In the genomic region with DNA sequence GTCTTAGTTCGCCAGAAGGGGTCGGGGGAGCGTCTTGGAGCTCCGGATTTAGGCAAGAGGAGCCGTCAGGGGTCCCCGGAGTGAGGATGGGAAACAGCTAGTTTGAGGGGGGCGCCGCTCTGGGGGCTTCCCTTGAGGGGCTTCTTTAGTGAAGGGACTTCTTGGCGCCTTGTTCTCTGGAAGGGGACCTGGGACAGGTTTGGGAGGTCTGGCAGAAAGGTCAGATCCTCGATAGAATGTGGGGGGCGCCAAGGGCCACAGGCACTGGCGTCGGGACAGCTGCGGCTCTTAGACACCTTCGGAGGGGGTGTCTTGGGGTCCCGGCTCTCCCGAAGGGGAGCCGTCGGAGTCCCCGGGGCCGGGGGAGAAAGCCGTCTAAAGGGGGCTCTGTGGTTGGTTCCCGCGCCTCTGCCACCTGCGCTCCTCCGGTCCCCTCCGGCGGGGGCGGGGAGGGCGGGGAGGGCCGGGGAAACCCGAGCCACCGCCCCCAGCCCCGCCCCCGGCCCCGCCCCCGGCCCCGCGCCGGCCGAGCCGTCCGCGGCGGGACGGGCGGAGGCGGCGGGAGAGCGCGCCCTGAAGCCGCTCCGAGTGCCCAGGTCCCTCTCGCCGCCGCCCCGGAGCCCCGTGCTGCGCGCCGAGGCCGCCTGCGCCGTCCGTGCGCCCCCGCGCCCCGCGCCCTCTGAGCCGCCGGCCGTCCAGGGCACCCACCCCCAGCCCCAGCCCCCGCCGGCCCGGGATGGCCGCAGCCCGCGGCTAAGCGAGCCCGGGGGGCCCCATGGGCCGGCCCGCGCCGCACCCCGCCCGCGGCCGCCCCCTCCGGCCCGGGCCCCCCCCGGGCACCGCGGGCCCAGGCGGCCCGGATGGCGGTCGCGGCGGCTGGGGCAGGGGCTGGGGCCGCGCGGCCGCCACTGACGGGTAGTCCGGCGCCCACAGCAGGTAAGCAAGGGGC, we compare ENCODE assay signal across 8 cellular contexts. TPM values are rescaled to one million over a fixed set of nuclear protein-coding genes. Genes with fewer than 3 reads are reported as not detected.
DNase-seq lines count a peak whose midpoint lies in the region; ATAC-seq and TF ChIP-seq lines count a peak whose summit lies in the region.

A gene with protein sequence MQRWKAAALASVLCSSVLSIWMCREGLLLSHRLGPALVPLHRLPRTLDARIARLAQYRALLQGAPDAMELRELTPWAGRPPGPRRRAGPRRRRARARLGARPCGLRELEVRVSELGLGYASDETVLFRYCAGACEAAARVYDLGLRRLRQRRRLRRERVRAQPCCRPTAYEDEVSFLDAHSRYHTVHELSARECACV (plus strand): TSS at position 552 of the 949 bp plus-strand sequence. CDS start 19,099 bp downstream, outside the sequence.

- DNase-seq in CD4-positive, alpha-beta T cell, result peak in 7 of 10 experiments; percentile 30 to 59 (median 47)
- DNase-seq in LoVo (ENCODE audit: low spot score), result peak; percentile 43
- peak; percentile 58 for DNase-seq in activated CD8-positive, alpha-beta memory T cell treated with anti-CD3 and anti-CD28 coated beads, Interleukin-2, amount 50 U/mL, for 4 hours
- no peak for DNase-seq in fibroblast of pulmonary artery (ENCODE audit: low read depth)
- DNase-seq in progenitor cell of endocrine pancreas (ENCODE audit: low spot score, unreplicated experiment), result no peak
- no peak for DNase-seq in caudate nucleus (lab: John Stamatoyannopoulos, UW)
- DNase-seq in A172 (ENCODE audit: low spot score), result no peak

- peak within 1 kb of the TSS; percentile 82 for H3K4me3 Mint-ChIP-seq in CD4-positive, alpha-beta T cell
- H3K4me3 Mint-ChIP-seq in progenitor cell of endocrine pancreas (ENCODE audit: low read depth), result peak within 1 kb of the TSS; percentile 63

- H3K36me3 Mint-ChIP-seq in CD4-positive, alpha-beta T cell (ENCODE audit: low read depth), result no peaks in the 10 kb centered on the region
- H3K36me3 Mint-ChIP-seq in progenitor cell of endocrine pancreas (ENCODE audit: insufficient read depth), result no peaks in the 10 kb centered on the region

- H3K27ac ChIP-seq in CD4-positive, alpha-beta T cell (ENCODE audit: low read depth, low read length), result no peak within 1 kb of the TSS
- H3K27ac ChIP-seq in caudate nucleus (ENCODE audit: low read depth, low read length), result no peak within 1 kb of the TSS

- peaks cover 17% of the 10 kb centered on the region for H3K27me3 Mint-ChIP-seq in CD4-positive, alpha-beta T cell
- H3K27me3 Mint-ChIP-seq in progenitor cell of endocrine pancreas, result peaks cover 36% of the 10 kb centered on the region

- peak within 1 kb of the TSS; percentile 36 for H3K4me3 ChIP-seq in fibroblast of pulmonary artery (replicated peaks; ENCODE audit: low read depth, low read length)

- ATAC-seq in CD4-positive, alpha-beta T cell (ENCODE audit: poor library complexity), result peak; percentile 18
- no peak for ATAC-seq in HG02763 (IDR thresholded peaks at IDR 0.05; ENCODE audit: unreplicated experiment)

- intact Hi-C loops in CD4-positive, alpha-beta T cell (cut with DNase I, micrococcal nuclease), result loop anchor here (1.0 to 5.0 kb wide), 5 partner anchors 13 to 558 kb away; a partner anchor contains a TSS

- CTCF ChIA-PET in CD4-positive, alpha-beta T cell (lab: Charles Lee), result interaction anchor here (0.6 to 1.9 kb wide), 34 partner anchors 7 to 1817 kb away, joined by 3 to 63 read pairs (median 5); a partner anchor contains a TSS

- peak within 1 kb of the TSS; percentile 68 for H3K27ac Mint-ChIP-seq in CD4-positive, alpha-beta T cell
- peak within 1 kb of the TSS; percentile 71 for H3K27ac Mint-ChIP-seq in progenitor cell of endocrine pancreas

- no peaks in the 10 kb centered on the region for H3K9me3 Mint-ChIP-seq in CD4-positive, alpha-beta T cell
- no peaks in the 10 kb centered on the region for H3K9me3 Mint-ChIP-seq in progenitor cell of endocrine pancreas (ENCODE audit: low read depth)

- no peak for TF ChIP-seq CTCF in CD4-positive, alpha-beta T cell (IDR thresholded peaks at IDR 0.05)
- TF ChIP-seq CTCF in fibroblast of pulmonary artery (IDR thresholded peaks at IDR 0.05; ENCODE audit: low read length, missing control alignments) (no peak), progenitor cell of endocrine pancreas (IDR thresholded peaks at IDR 0.05; ENCODE audit: unreplicated experiment) (no peak)

- no peaks in the 10 kb centered on the region for H3K9me3 ChIP-seq in CD4-positive, alpha-beta T cell (ENCODE audit: control insufficient read depth, low read length)

- H3K27me3 ChIP-seq in CD4-positive, alpha-beta T cell (ENCODE audit: control insufficient read depth, insufficient read depth, low read length), result peaks cover 24% of the 10 kb centered on the region

- POLR2A ChIA-PET in CD4-positive, alpha-beta T cell (lab: Charles Lee), result interaction anchor here (0.5 to 1.7 kb wide), 12 partner anchors 10 to 1825 kb away, joined by 3 to 33 read pairs (median 5); a partner anchor contains a TSS

- H3K4me1 Mint-ChIP-seq in CD4-positive, alpha-beta T cell (ENCODE audit: low read depth), result peaks cover 18% of the 10 kb centered on the region
- peaks cover 4% of the 10 kb centered on the region for H3K4me1 Mint-ChIP-seq in progenitor cell of endocrine pancreas (ENCODE audit: low read depth)

RNA-seq across cellular contexts. Expression of the gene that starts here (rescaled TPM):
- total RNA-seq in CD4-positive, alpha-beta T cell, result 1 to 10 TPM; 1.5 to 1.6 TPM
- 1.9 and 2.1 TPM in 2 replicates for total RNA-seq in progenitor cell of endocrine pancreas
- total RNA-seq in A172 (2014; rRNA removed; shearing (Covaris generic)), result 1.4 TPM in 1 of 2 replicates, not detected in the other

Comparison
In these comparisons a context has a peak if more than half of its experiments do, and no peak if none do; other contexts are left out.
1. DNase-seq: peak in CD4-positive, alpha-beta T cell (7 of 10), LoVo (single experiment) and activated CD8-positive, alpha-beta memory T cell treated with anti-CD3 and anti-CD28 coated beads, Interleukin-2, amount 50 U/mL, for 4 hours (single experiment); none in fibroblast of pulmonary artery (single experiment), progenitor cell of endocrine pancreas (single experiment), caudate nucleus (0 of 61) and A172 (single experiment).